In genomic region chr9:21235468-21236359, GRCh38 we compare ENCODE assay signal across 9 cellular contexts. TPM values are rescaled to one million over a fixed set of nuclear protein-coding genes. Genes with fewer than 3 reads are reported as not detected.
DNase-seq lines count a peak whose midpoint lies in the region; ATAC-seq and TF ChIP-seq lines count a peak whose summit lies in the region.
"Not testable (repeated sequence)": the region's sequence is repeated elsewhere in the genome, so short reads cannot be mapped to it uniquely, and the experiment has no call there.
"Had no signal": no experiment of that assay in that cellular context is flagged by ENCODE, and none has a peak within 500 bp of the region (broad histone marks: within the 10 kb centered on the region; RNA-seq: fewer than 3 reads in every experiment).

No MANE protein-coding gene starts in this region.

- TF ChIP-seq POLR2A in transverse colon (IDR thresholded peaks at IDR 0.05), result not testable (repeated sequence)

- ATAC-seq in GM21515 (IDR thresholded peaks at IDR 0.05; ENCODE audit: unreplicated experiment), result peak; percentile 74
- ATAC-seq in HG03354 (IDR thresholded peaks at IDR 0.05; ENCODE audit: poor library complexity, severe bottlenecking, unreplicated experiment), result peak; percentile 90
- ATAC-seq in activated CD4-positive, CD25-positive, alpha-beta regulatory T cell treated with anti-CD3 and anti-CD28 coated beads, Interleukin-2, amount 50 U/mL, for 24 hours, result peak; percentile 36 to 48
- not testable (repeated sequence) for ATAC-seq in lung (ENCODE audit: insufficient read depth, low FRiP score)

- not testable (repeated sequence) for H3K27me3 Mint-ChIP-seq in endothelial cell (ENCODE audit: unreplicated experiment)

- in situ Hi-C loops in transverse colon (cut with MboI; ENCODE audit: low pct_ligation_motif_present in 1 of 4, low pct_unique_long_range_greater_than_20kb in 1 of 4, low sequenced_read_pairs in 3 of 4), result loop anchor here in 2 of 4 donors (25.0 kb wide), 1 partner anchor 552 kb away; no protein-coding TSS in a partner anchor

- H3K4me3 ChIP-seq in lung, transverse colon: not testable (repeated sequence)

- WGBS in lung, 2 donors, result 26 to 31% methylated on average over 8 of the region's 8 CpGs
- WGBS in transverse colon (ENCODE audit: low coverage in 1 of 2), 2 donors, result 16 to 34% methylated on average over 6 to 8 of the region's 8 CpGs

- TF ChIP-seq CTCF in endothelial cell (IDR thresholded peaks at IDR 0.05; ENCODE audit: unreplicated experiment) (peak; percentile 16), lung (IDR thresholded peaks at IDR 0.05; ENCODE audit: control extremely low read depth, extremely low read depth) (peak; percentile 34), transverse colon (IDR thresholded peaks at IDR 0.05) (peak in 4 of 5 experiments; percentile 18 to 32 (median 30))

- H3K36me3 ChIP-seq in lung (ENCODE audit: control insufficient read depth in 2 of 2, insufficient read depth in 2 of 2, low read length in 2 of 2); transverse colon: not testable (repeated sequence)

- not testable (repeated sequence) for H3K9me3 Mint-ChIP-seq in endothelial cell (ENCODE audit: unreplicated experiment)

- not testable (repeated sequence) for H3K4me3 Mint-ChIP-seq in endothelial cell (ENCODE audit: unreplicated experiment)

- DNase-seq in GM03348 (ENCODE audit: low spot score) (peak; percentile 50), NCI-H2227 treated with DMSO at 0.1 percent for 48 hours (lab: John Stamatoyannopoulos, UW) (peak; percentile 5), endothelial cell (ENCODE audit: low spot score) (peak; percentile 28)
- not testable (repeated sequence) for DNase-seq in lung (ENCODE audit: low spot score); transverse colon

- intact Hi-C loops in transverse colon (cut with DNase I; ENCODE audit: low total_unique reads), result not testable (repeated sequence)

- H3K36me3 Mint-ChIP-seq in endothelial cell (ENCODE audit: low read depth, unreplicated experiment), result not testable (repeated sequence)

- not testable (repeated sequence) for H3K27me3 ChIP-seq in lung (ENCODE audit: control insufficient read depth, insufficient read depth); transverse colon

- not testable (repeated sequence) for TF ChIP-seq EP300 in transverse colon (IDR thresholded peaks at IDR 0.05; ENCODE audit: low read depth)

- not testable (repeated sequence) for H3K27ac Mint-ChIP-seq in endothelial cell (ENCODE audit: unreplicated experiment)

- H3K9me3 ChIP-seq in lung (ENCODE audit: control insufficient read depth in 2 of 2, insufficient read depth in 1 of 2, low read length in 1 of 2); transverse colon: not testable (repeated sequence)

- not testable (repeated sequence) for H3K27ac ChIP-seq in lung (ENCODE audit: low read depth in 1 of 2, low read length in 1 of 2); transverse colon

- H3K4me1 ChIP-seq in lung (ENCODE audit: control insufficient read depth in 2 of 2, insufficient read depth in 2 of 2, low read length in 2 of 2); transverse colon: not testable (repeated sequence)

- not testable (repeated sequence) for H3K4me1 Mint-ChIP-seq in endothelial cell (ENCODE audit: unreplicated experiment)

RNA-seq across cellular contexts. Expression of gene IFNA14, which starts 4.1 kb away (rescaled TPM):
- total RNA-seq in endothelial cell (ENCODE audit: unreplicated experiment) (not detected), lung (not detected), transverse colon (not detected)
- polyA plus RNA-seq in lung, result not detected
- total RNA-seq: mesenteric fat pad had no signal

RNA-seq across cellular contexts. Expression of gene IFNA17, which starts 7.7 kb away (rescaled TPM):
- total RNA-seq in endothelial cell (ENCODE audit: unreplicated experiment) (not detected), lung (not detected), transverse colon (not detected)
- polyA plus RNA-seq in lung, result not detected
- total RNA-seq: mesenteric fat pad had no signal

RNA-seq across cellular contexts. Expression of gene IFNA16, which starts 18.6 kb away (rescaled TPM):
- total RNA-seq in endothelial cell (ENCODE audit: unreplicated experiment) (not detected), lung (not detected), transverse colon (not detected)
- polyA plus RNA-seq in lung, result not detected
- total RNA-seq: mesenteric fat pad had no signal

RNA-seq across cellular contexts. Expression of gene IFNA10, which starts 28.8 kb away (rescaled TPM):
- total RNA-seq in endothelial cell (ENCODE audit: unreplicated experiment) (not detected), lung (not detected), transverse colon (not detected)
- polyA plus RNA-seq in lung, result not detected
- total RNA-seq: mesenteric fat pad had no signal

RNA-seq across cellular contexts. Expression of gene IFNA7, which starts 33.7 kb away (rescaled TPM):
- not detected for total RNA-seq in endothelial cell (ENCODE audit: unreplicated experiment)
- not detected for total RNA-seq in lung
- not detected for polyA plus RNA-seq in lung
- not detected for total RNA-seq in transverse colon
- total RNA-seq: mesenteric fat pad had no signal
